ENCODE assay signal across 1 cellular context in the genomic region with DNA sequence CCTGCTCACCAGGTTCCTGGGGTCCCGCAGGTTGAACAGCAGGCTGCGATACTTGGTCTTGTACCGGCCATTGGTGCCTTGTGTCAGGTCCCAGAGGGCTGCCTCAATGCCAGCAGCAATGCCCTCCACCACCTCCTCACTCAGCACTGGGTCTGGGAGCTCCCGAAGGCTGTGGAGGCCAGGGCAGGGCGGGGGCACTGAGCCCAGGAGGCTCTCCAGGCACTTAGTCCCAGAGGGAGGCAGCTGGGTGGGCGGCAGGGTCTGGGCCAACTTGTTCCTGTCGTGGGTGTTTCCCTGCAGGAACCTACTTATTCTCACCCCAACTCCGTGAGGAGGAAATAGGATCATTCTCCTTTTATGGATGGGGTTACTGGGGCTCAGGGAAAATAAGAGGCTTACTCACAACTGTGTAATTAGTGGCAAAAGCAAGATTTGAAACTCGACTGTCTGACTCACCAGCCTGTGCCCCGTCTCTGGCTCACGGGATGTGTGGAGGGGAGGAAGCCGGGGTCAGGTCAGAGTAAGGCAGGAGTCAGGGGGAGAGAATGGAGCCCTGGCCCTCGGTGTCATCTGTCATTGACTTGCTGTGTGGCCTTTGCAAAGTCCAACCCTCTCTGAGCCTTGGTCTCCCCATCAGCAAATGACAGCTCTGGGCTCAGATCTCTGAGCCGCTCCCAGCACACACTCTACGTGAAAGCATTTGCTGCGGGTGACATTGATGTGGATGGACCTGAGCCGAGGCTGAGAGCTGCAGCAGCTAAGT.
A peak's percentile ranks its signal among the peaks of the same experiment; 100 is the strongest.
TF ChIP-seq lines count a peak whose summit lies in the region.

No MANE protein-coding gene starts in this region.

TF ChIP-seq in K562, 482 proteins besides CTCF, POLR2A, EP300 and RAD21 (continued from another document and continues in another):
- TF ChIP-seq, protein P1, sequence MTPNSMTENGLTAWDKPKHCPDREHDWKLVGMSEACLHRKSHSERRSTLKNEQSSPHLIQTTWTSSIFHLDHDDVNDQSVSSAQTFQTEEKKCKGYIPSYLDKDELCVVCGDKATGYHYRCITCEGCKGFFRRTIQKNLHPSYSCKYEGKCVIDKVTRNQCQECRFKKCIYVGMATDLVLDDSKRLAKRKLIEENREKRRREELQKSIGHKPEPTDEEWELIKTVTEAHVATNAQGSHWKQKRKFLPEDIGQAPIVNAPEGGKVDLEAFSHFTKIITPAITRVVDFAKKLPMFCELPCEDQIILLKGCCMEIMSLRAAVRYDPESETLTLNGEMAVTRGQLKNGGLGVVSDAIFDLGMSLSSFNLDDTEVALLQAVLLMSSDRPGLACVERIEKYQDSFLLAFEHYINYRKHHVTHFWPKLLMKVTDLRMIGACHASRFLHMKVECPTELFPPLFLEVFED (CRISPR knock-in tag; conservative IDR thresholded peaks at IDR 0.05), result no peak
- peak; percentile 93 for TF ChIP-seq FOSL1 (tag; conservative IDR thresholded peaks at IDR 0.05)
- TF ChIP-seq JUND (IDR thresholded peaks at IDR 0.05; ENCODE audit: borderline replicate concordance, low read depth, low read length), result peak; percentile 66; the same call in 1 of the 2 replicates
- TF ChIP-seq JUND (tag; IDR thresholded peaks at IDR 0.05; ENCODE audit: borderline replicate concordance, low read depth, low read length), result no peak
- no peak for TF ChIP-seq TAL1 (IDR thresholded peaks at IDR 0.05)
- TF ChIP-seq RBM25 (IDR thresholded peaks at IDR 0.05; ENCODE audit: low read depth, low read length, severe bottlenecking), result peak; percentile 52
- TF ChIP-seq HCFC1 (IDR thresholded peaks at IDR 0.05; ENCODE audit: low read depth, low read length), result no peak
- no peak for TF ChIP-seq MED1 (CRISPR knock-in tag; IDR thresholded peaks at IDR 0.05; ENCODE audit: borderline replicate concordance)
- peak; percentile 87 for TF ChIP-seq BHLHE40 (IDR thresholded peaks at IDR 0.05; ENCODE audit: low read length)
- TF ChIP-seq MCM7 (IDR thresholded peaks at IDR 0.05), result no peak
- TF ChIP-seq, protein P2, sequence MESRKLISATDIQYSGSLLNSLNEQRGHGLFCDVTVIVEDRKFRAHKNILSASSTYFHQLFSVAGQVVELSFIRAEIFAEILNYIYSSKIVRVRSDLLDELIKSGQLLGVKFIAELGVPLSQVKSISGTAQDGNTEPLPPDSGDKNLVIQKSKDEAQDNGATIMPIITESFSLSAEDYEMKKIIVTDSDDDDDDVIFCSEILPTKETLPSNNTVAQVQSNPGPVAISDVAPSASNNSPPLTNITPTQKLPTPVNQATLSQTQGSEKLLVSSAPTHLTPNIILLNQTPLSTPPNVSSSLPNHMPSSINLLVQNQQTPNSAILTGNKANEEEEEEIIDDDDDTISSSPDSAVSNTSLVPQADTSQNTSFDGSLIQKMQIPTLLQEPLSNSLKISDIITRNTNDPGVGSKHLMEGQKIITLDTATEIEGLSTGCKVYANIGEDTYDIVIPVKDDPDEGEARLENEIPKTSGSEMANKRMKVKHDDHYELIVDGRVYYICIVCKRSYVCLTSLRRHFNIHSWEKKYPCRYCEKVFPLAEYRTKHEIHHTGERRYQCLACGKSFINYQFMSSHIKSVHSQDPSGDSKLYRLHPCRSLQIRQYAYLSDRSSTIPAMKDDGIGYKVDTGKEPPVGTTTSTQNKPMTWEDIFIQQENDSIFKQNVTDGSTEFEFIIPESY (CRISPR knock-in tag; IDR thresholded peaks at IDR 0.05), result no peak
- TF ChIP-seq, protein P3, sequence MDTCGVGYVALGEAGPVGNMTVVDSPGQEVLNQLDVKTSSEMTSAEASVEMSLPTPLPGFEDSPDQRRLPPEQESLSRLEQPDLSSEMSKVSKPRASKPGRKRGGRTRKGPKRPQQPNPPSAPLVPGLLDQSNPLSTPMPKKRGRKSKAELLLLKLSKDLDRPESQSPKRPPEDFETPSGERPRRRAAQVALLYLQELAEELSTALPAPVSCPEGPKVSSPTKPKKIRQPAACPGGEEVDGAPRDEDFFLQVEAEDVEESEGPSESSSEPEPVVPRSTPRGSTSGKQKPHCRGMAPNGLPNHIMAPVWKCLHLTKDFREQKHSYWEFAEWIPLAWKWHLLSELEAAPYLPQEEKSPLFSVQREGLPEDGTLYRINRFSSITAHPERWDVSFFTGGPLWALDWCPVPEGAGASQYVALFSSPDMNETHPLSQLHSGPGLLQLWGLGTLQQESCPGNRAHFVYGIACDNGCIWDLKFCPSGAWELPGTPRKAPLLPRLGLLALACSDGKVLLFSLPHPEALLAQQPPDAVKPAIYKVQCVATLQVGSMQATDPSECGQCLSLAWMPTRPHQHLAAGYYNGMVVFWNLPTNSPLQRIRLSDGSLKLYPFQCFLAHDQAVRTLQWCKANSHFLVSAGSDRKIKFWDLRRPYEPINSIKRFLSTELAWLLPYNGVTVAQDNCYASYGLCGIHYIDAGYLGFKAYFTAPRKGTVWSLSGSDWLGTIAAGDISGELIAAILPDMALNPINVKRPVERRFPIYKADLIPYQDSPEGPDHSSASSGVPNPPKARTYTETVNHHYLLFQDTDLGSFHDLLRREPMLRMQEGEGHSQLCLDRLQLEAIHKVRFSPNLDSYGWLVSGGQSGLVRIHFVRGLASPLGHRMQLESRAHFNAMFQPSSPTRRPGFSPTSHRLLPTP (IDR thresholded peaks at IDR 0.05; ENCODE audit: borderline replicate concordance, extremely low read depth, insufficient read length), result no peak
- TF ChIP-seq SIRT6 (IDR thresholded peaks at IDR 0.05; ENCODE audit: low read depth, low read length), result no peak
- TF ChIP-seq, protein P4, sequence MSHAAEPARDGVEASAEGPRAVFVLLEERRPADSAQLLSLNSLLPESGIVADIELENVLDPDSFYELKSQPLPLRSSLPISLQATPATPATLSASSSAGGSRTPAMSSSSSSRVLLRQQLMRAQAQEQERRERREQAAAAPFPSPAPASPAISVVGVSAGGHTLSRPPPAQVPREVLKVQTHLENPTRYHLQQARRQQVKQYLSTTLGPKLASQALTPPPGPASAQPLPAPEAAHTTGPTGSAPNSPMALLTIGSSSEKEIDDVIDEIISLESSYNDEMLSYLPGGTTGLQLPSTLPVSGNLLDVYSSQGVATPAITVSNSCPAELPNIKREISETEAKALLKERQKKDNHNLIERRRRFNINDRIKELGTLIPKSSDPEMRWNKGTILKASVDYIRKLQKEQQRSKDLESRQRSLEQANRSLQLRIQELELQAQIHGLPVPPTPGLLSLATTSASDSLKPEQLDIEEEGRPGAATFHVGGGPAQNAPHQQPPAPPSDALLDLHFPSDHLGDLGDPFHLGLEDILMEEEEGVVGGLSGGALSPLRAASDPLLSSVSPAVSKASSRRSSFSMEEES (CRISPR knock-in tag; IDR thresholded peaks at IDR 0.05), result no peak
- TF ChIP-seq, protein P5, sequence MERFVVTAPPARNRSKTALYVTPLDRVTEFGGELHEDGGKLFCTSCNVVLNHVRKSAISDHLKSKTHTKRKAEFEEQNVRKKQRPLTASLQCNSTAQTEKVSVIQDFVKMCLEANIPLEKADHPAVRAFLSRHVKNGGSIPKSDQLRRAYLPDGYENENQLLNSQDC (CRISPR knock-in tag; IDR thresholded peaks at IDR 0.05), result no peak
- TF ChIP-seq CBX2 (IDR thresholded peaks at IDR 0.05; ENCODE audit: insufficient read depth, low read length, poor library complexity, severe bottlenecking), result no peak
- TF ChIP-seq, protein P6, sequence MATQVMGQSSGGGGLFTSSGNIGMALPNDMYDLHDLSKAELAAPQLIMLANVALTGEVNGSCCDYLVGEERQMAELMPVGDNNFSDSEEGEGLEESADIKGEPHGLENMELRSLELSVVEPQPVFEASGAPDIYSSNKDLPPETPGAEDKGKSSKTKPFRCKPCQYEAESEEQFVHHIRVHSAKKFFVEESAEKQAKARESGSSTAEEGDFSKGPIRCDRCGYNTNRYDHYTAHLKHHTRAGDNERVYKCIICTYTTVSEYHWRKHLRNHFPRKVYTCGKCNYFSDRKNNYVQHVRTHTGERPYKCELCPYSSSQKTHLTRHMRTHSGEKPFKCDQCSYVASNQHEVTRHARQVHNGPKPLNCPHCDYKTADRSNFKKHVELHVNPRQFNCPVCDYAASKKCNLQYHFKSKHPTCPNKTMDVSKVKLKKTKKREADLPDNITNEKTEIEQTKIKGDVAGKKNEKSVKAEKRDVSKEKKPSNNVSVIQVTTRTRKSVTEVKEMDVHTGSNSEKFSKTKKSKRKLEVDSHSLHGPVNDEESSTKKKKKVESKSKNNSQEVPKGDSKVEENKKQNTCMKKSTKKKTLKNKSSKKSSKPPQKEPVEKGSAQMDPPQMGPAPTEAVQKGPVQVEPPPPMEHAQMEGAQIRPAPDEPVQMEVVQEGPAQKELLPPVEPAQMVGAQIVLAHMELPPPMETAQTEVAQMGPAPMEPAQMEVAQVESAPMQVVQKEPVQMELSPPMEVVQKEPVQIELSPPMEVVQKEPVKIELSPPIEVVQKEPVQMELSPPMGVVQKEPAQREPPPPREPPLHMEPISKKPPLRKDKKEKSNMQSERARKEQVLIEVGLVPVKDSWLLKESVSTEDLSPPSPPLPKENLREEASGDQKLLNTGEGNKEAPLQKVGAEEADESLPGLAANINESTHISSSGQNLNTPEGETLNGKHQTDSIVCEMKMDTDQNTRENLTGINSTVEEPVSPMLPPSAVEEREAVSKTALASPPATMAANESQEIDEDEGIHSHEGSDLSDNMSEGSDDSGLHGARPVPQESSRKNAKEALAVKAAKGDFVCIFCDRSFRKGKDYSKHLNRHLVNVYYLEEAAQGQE (CRISPR knock-in tag; IDR thresholded peaks at IDR 0.05; ENCODE audit: low read depth), result no peak
- no peak for TF ChIP-seq ZNF384 (IDR thresholded peaks at IDR 0.05; ENCODE audit: low read depth, low read length)
- TF ChIP-seq, protein P7, sequence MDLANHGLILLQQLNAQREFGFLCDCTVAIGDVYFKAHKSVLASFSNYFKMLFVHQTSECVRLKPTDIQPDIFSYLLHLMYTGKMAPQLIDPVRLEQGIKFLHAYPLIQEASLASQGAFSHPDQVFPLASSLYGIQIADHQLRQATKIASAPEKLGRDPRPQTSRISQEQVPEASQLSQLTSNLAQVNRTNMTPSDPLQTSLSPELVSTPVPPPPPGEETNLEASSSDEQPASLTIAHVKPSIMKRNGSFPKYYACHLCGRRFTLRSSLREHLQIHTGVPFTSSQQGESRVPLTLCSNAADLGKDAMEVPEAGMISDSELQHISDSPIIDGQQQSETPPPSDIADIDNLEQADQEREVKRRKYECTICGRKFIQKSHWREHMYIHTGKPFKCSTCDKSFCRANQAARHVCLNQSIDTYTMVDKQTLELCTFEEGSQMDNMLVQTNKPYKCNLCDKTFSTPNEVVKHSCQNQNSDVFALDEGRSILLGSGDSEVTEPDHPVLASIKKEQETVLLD (IDR thresholded peaks at IDR 0.05), result no peak
- TF ChIP-seq ELF1 (tag; IDR thresholded peaks at IDR 0.05), result no peak
- no peak for TF ChIP-seq CREB1 (IDR thresholded peaks at IDR 0.05)
- TF ChIP-seq CREB1 (CRISPR knock-in tag; IDR thresholded peaks at IDR 0.05), result no peak
- no peak for TF ChIP-seq NFXL1 (CRISPR knock-in tag; IDR thresholded peaks at IDR 0.05)
- TF ChIP-seq PPARD (CRISPR knock-in tag; IDR thresholded peaks at IDR 0.05), result no peak
- TF ChIP-seq JUN (IDR thresholded peaks at IDR 0.05; ENCODE audit: borderline replicate concordance, low read depth, low read length), result peak; percentile 80
- no peak for TF ChIP-seq JUN (CRISPR knock-in tag; IDR thresholded peaks at IDR 0.05; ENCODE audit: borderline replicate concordance)
- TF ChIP-seq, protein P8, sequence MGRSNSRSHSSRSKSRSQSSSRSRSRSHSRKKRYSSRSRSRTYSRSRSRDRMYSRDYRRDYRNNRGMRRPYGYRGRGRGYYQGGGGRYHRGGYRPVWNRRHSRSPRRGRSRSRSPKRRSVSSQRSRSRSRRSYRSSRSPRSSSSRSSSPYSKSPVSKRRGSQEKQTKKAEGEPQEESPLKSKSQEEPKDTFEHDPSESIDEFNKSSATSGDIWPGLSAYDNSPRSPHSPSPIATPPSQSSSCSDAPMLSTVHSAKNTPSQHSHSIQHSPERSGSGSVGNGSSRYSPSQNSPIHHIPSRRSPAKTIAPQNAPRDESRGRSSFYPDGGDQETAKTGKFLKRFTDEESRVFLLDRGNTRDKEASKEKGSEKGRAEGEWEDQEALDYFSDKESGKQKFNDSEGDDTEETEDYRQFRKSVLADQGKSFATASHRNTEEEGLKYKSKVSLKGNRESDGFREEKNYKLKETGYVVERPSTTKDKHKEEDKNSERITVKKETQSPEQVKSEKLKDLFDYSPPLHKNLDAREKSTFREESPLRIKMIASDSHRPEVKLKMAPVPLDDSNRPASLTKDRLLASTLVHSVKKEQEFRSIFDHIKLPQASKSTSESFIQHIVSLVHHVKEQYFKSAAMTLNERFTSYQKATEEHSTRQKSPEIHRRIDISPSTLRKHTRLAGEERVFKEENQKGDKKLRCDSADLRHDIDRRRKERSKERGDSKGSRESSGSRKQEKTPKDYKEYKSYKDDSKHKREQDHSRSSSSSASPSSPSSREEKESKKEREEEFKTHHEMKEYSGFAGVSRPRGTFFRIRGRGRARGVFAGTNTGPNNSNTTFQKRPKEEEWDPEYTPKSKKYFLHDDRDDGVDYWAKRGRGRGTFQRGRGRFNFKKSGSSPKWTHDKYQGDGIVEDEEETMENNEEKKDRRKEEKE (IDR thresholded peaks at IDR 0.05; ENCODE audit: borderline replicate concordance in 1 of 2, control insufficient read depth in 1 of 2, low read depth in 2 of 2, low read length in 1 of 2), result no peak
- TF ChIP-seq SNRNP70 (optimal IDR thresholded peaks at IDR 0.05; ENCODE audit: low read depth, low read length), result no peak
- TF ChIP-seq LCOR (CRISPR knock-in tag; IDR thresholded peaks at IDR 0.05), result no peak
- 0 out of 2 replicates have a peak, but pooled peaks have one; percentile 59 for TF ChIP-seq SMARCA5 (IDR thresholded peaks at IDR 0.05)
- no peak for TF ChIP-seq GTF2A2 (tag; IDR thresholded peaks at IDR 0.05)
- TF ChIP-seq RBM22 (IDR thresholded peaks at IDR 0.05; ENCODE audit: low read depth, low read length, poor library complexity, severe bottlenecking), result no peak
- TF ChIP-seq, protein P9, sequence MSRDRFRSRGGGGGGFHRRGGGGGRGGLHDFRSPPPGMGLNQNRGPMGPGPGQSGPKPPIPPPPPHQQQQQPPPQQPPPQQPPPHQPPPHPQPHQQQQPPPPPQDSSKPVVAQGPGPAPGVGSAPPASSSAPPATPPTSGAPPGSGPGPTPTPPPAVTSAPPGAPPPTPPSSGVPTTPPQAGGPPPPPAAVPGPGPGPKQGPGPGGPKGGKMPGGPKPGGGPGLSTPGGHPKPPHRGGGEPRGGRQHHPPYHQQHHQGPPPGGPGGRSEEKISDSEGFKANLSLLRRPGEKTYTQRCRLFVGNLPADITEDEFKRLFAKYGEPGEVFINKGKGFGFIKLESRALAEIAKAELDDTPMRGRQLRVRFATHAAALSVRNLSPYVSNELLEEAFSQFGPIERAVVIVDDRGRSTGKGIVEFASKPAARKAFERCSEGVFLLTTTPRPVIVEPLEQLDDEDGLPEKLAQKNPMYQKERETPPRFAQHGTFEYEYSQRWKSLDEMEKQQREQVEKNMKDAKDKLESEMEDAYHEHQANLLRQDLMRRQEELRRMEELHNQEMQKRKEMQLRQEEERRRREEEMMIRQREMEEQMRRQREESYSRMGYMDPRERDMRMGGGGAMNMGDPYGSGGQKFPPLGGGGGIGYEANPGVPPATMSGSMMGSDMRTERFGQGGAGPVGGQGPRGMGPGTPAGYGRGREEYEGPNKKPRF (IDR thresholded peaks at IDR 0.05; ENCODE audit: low read depth, low read length), result no peak
- TF ChIP-seq ZNF668 (CRISPR knock-in tag; IDR thresholded peaks at IDR 0.05), result no peak
- TF ChIP-seq, protein P10, sequence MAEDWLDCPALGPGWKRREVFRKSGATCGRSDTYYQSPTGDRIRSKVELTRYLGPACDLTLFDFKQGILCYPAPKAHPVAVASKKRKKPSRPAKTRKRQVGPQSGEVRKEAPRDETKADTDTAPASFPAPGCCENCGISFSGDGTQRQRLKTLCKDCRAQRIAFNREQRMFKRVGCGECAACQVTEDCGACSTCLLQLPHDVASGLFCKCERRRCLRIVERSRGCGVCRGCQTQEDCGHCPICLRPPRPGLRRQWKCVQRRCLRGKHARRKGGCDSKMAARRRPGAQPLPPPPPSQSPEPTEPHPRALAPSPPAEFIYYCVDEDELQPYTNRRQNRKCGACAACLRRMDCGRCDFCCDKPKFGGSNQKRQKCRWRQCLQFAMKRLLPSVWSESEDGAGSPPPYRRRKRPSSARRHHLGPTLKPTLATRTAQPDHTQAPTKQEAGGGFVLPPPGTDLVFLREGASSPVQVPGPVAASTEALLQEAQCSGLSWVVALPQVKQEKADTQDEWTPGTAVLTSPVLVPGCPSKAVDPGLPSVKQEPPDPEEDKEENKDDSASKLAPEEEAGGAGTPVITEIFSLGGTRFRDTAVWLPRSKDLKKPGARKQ (CRISPR knock-in tag; IDR thresholded peaks at IDR 0.05), result no peak
